1 cellular context compared by ENCODE assay signal in genomic region chr11:33891714-33892327, GRCh38.
A peak's percentile ranks its signal among the peaks of the same experiment; 100 is the strongest.
TF ChIP-seq lines count a peak whose summit lies in the region.

Gene LMO2 (minus strand): TSS chr11:33892076. CDS start chr11:33869716, 22,360 bp downstream.

TF ChIP-seq in K562, 482 proteins besides CTCF, POLR2A, EP300 and RAD21 (continued from another document):
- TF ChIP-seq E2F1 (CRISPR knock-in tag; IDR thresholded peaks at IDR 0.05) (no peak), CHCHD3 (CRISPR knock-in tag; IDR thresholded peaks at IDR 0.05) (no peak), MEF2A (IDR thresholded peaks at IDR 0.05; ENCODE audit: control insufficient read depth, low read depth, low read length) (no peak), SUPT5H (IDR thresholded peaks at IDR 0.05) (no peak), ZNF23 (CRISPR knock-in tag; IDR thresholded peaks at IDR 0.05) (no peak), ZBTB40 (IDR thresholded peaks at IDR 0.05) (no peak), ZBTB40 (CRISPR knock-in tag; IDR thresholded peaks at IDR 0.05) (no peak), MCM3 (IDR thresholded peaks at IDR 0.05) (no peak), NONO (IDR thresholded peaks at IDR 0.05; ENCODE audit: low read depth in 2 of 2, low read length in 1 of 2) (no peak), MEIS2 (IDR thresholded peaks at IDR 0.05; ENCODE audit: partially characterized antibody) (no peak), SMARCA5 (IDR thresholded peaks at IDR 0.05) (no peak), MAZ (CRISPR knock-in tag; conservative IDR thresholded peaks at IDR 0.05 in 1 of 2, IDR thresholded peaks at IDR 0.05 in 1 of 2) (no peak; a peak in 1 of 4 replicates), MXD1 (CRISPR knock-in tag; IDR thresholded peaks at IDR 0.05; ENCODE audit: borderline replicate concordance, poor library complexity, severe bottlenecking) (no peak), IRF9 (tag; IDR thresholded peaks at IDR 0.05) (no peak), PHF8 (IDR thresholded peaks at IDR 0.05; ENCODE audit: borderline replicate concordance, low read length) (peak; percentile 44; the same call in 1 of the 2 replicates), ZNF324 (CRISPR knock-in tag; IDR thresholded peaks at IDR 0.05) (no peak), YBX1 (IDR thresholded peaks at IDR 0.05) (no peak), ZNF740 (CRISPR knock-in tag; IDR thresholded peaks at IDR 0.05) (no peak), ZNF740 (tag; IDR thresholded peaks at IDR 0.05) (no peak), EZH2 (IDR thresholded peaks at IDR 0.05; ENCODE audit: borderline replicate concordance, low read depth, low read length) (no peak), TAF1 (IDR thresholded peaks at IDR 0.05; ENCODE audit: control insufficient read depth, extremely low read depth, insufficient read depth, low read length, severe bottlenecking) (peak; percentile 4), ZNF507 (tag; conservative IDR thresholded peaks at IDR 0.05) (no peak)
